ENCODE assay signal across 17 cellular contexts in the genomic region with DNA sequence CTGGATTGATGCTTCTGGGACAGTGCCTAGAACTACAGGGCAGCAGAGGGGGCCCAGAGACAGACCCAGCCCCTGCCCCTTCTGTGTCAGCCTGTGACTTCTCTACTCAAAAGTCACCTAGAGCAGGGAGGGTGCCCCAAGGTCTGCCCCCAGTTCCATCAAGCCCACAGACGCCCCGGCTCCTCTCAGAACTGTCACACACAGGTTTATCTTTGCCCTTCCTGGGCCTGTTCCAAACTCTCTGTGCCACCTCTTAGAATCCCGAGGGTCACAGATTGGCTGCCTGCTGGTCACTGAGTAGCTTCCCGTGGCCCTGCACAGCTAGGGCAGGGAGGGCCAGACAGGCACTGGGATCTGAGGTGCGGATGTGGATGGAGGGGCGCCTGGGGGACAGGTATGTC. TPM values are rescaled to one million over a fixed set of nuclear protein-coding genes. Genes with fewer than 3 reads are reported as not detected.
DNase-seq lines count a peak whose midpoint lies in the region; ATAC-seq and TF ChIP-seq lines count a peak whose summit lies in the region.
"Had no signal": no experiment of that assay in that cellular context is flagged by ENCODE, and none has a peak within 500 bp of the region (broad histone marks: within the 10 kb centered on the region; RNA-seq: fewer than 3 reads in every experiment).

No MANE protein-coding gene starts in this region.

- peak overlapping the region; percentile 82 for H3K4me3 Mint-ChIP-seq in CD4-positive, alpha-beta T cell
- H3K4me3 Mint-ChIP-seq in activated CD4-positive, alpha-beta memory T cell treated with anti-CD3 and anti-CD28 coated beads for 36 hours = peak overlapping the region; percentile 81
- H3K4me3 Mint-ChIP-seq in memory B cell = peak overlapping the region; percentile 97
- no peak overlapping the region for H3K4me3 Mint-ChIP-seq in Calu3 (ENCODE audit: low read depth, unreplicated experiment)
- H3K4me3 Mint-ChIP-seq: GM23338 had no signal

- peak overlapping the region; percentile 82 for H3K9ac ChIP-seq in BLaER1

- no peaks in the 10 kb centered on the region for H4K20me1 ChIP-seq in BLaER1

- DNase-seq in CD4-positive, alpha-beta T cell = no peak
- no peak for DNase-seq in activated CD4-positive, alpha-beta memory T cell treated with anti-CD3 and anti-CD28 coated beads for 36 hours
- DNase-seq in memory B cell (ENCODE audit: low spot score in 2 of 2) (no peak), Calu3 (no peak), NCI-H2029 (lab: John Stamatoyannopoulos, UW) (no peak), NCI-H82 (lab: John Stamatoyannopoulos, UW) (no peak)
- DNase-seq: activated CD4-positive, alpha-beta T cell treated with anti-CD3 and anti-CD28 coated beads for 1 hour; C1 segment of cervical spinal cord; NCI-H1417; sigmoid colon; SW 1271 had no signal

- no peak for ATAC-seq in CD4-positive, alpha-beta T cell (ENCODE audit: poor library complexity)
- ATAC-seq in memory B cell (ENCODE audit: low read depth) = no peak
- ATAC-seq in GM21576 (IDR thresholded peaks at IDR 0.05; ENCODE audit: unreplicated experiment) = no peak
- ATAC-seq: GM23338 had no signal

- H3K9me3 ChIP-seq in BLaER1 = no peaks in the 10 kb centered on the region
- H3K9me3 ChIP-seq in CD4-positive, alpha-beta T cell (ENCODE audit: control insufficient read depth, low read length) = no peaks in the 10 kb centered on the region
- H3K9me3 ChIP-seq: sigmoid colon had no signal

- no peaks in the 10 kb centered on the region for H3K9me3 Mint-ChIP-seq in CD4-positive, alpha-beta T cell
- H3K9me3 Mint-ChIP-seq in activated CD4-positive, alpha-beta memory T cell treated with anti-CD3 and anti-CD28 coated beads for 36 hours = peaks cover 9% of the 10 kb centered on the region
- H3K9me3 Mint-ChIP-seq in memory B cell = peaks cover 2% of the 10 kb centered on the region
- peaks cover 4% of the 10 kb centered on the region for H3K9me3 Mint-ChIP-seq in Calu3 (ENCODE audit: low read depth, unreplicated experiment)
- H3K9me3 Mint-ChIP-seq: GM23338 had no signal

- H3K27me3 ChIP-seq in BLaER1 = no peaks in the 10 kb centered on the region
- no peaks in the 10 kb centered on the region for H3K27me3 ChIP-seq in CD4-positive, alpha-beta T cell (ENCODE audit: control insufficient read depth, insufficient read depth, low read length)

- no TSS peak for BruUV-seq in Calu3 (replicated peaks; lab: Mats Ljungman, UMichigan)

- peak overlapping the region; percentile 83 for H3K27ac Mint-ChIP-seq in CD4-positive, alpha-beta T cell
- H3K27ac Mint-ChIP-seq in activated CD4-positive, alpha-beta memory T cell treated with anti-CD3 and anti-CD28 coated beads for 36 hours = peak overlapping the region; percentile 80
- H3K27ac Mint-ChIP-seq in memory B cell (peak overlapping the region; percentile 89), Calu3 (ENCODE audit: unreplicated experiment) (no peak overlapping the region)
- H3K27ac Mint-ChIP-seq: GM23338 had no signal

- intact Hi-C loops in CD4-positive, alpha-beta T cell (cut with DNase I, micrococcal nuclease) = loop anchor here (5.0 to 10.0 kb wide), 2 partner anchors 47 to 975 kb away; a partner anchor contains a TSS
- intact Hi-C loops in activated CD4-positive, alpha-beta memory T cell treated with anti-CD3 and anti-CD28 coated beads for 36 hours (cut with micrococcal nuclease) = no loop called here
- intact Hi-C loops in Calu3 (cut with micrococcal nuclease; ENCODE audit: unreplicated experiment) = no loop called here

- no peaks in the 10 kb centered on the region for H3K36me3 ChIP-seq in BLaER1
- H3K36me3 ChIP-seq: sigmoid colon had no signal

- H3K4me1 Mint-ChIP-seq in CD4-positive, alpha-beta T cell (ENCODE audit: low read depth) = peaks cover 93% of the 10 kb centered on the region
- H3K4me1 Mint-ChIP-seq in activated CD4-positive, alpha-beta memory T cell treated with anti-CD3 and anti-CD28 coated beads for 36 hours (ENCODE audit: low read depth) = peaks cover 88% of the 10 kb centered on the region
- peaks cover 66% of the 10 kb centered on the region for H3K4me1 Mint-ChIP-seq in memory B cell
- H3K4me1 Mint-ChIP-seq in Calu3 (ENCODE audit: low read depth, unreplicated experiment) = peaks cover 49% of the 10 kb centered on the region

- peak overlapping the region; percentile 99 for H3K4me2 ChIP-seq in BLaER1
- H3K4me2 ChIP-seq: GM23338 had no signal

- H3K4me1 ChIP-seq in BLaER1 = peaks cover 91% of the 10 kb centered on the region

- CTCF ChIA-PET in CD4-positive, alpha-beta T cell (lab: Charles Lee) = interaction anchor here (0.9 kb wide), 1 partner anchor 10 kb away, joined by 6 read pairs; no protein-coding TSS in a partner anchor
- CTCF ChIA-PET in activated CD4-positive, alpha-beta memory T cell treated with anti-CD3 and anti-CD28 coated beads for 36 hours (lab: Charles Lee) = interaction anchor here (1.1 to 8.7 kb wide), 5 partner anchors 12 to 96 kb away, joined by 3 to 66 read pairs (median 9); no protein-coding TSS in a partner anchor
- CTCF ChIA-PET in Calu3 (lab: Charles Lee) = interaction anchor here (0.9 to 1.0 kb wide), 2 partner anchors 12 to 30 kb away, joined by 3 read pairs; no protein-coding TSS in a partner anchor

- POLR2A ChIA-PET in CD4-positive, alpha-beta T cell (lab: Charles Lee) = interaction anchor here (1.2 to 6.2 kb wide), 2 partner anchors 8 to 12 kb away, joined by 3 to 51 read pairs; a partner anchor contains a TSS
- POLR2A ChIA-PET in activated CD4-positive, alpha-beta memory T cell treated with anti-CD3 and anti-CD28 coated beads for 36 hours (lab: Charles Lee) = interaction anchor here (2.8 kb wide), 1 partner anchor 8 kb away, joined by 10 read pairs; a partner anchor contains a TSS

- no peak overlapping the region; the same call in 1 of the 2 replicates for H3K4me3 ChIP-seq in BLaER1
- H3K4me3 ChIP-seq: GM23338, sigmoid colon had no signal

- H3K27me3 Mint-ChIP-seq in CD4-positive, alpha-beta T cell = no peaks in the 10 kb centered on the region
- no peaks in the 10 kb centered on the region for H3K27me3 Mint-ChIP-seq in activated CD4-positive, alpha-beta memory T cell treated with anti-CD3 and anti-CD28 coated beads for 36 hours
- H3K27me3 Mint-ChIP-seq in memory B cell (no peaks in the 10 kb centered on the region), Calu3 (ENCODE audit: unreplicated experiment) (no peaks in the 10 kb centered on the region)

- no peak for TF ChIP-seq CTCF in CD4-positive, alpha-beta T cell (IDR thresholded peaks at IDR 0.05)
- no peak for TF ChIP-seq CTCF in Calu3 (IDR thresholded peaks at IDR 0.05; ENCODE audit: unreplicated experiment)

- H3K36me3 Mint-ChIP-seq in CD4-positive, alpha-beta T cell (ENCODE audit: low read depth) = peaks cover 41% of the 10 kb centered on the region
- H3K36me3 Mint-ChIP-seq in activated CD4-positive, alpha-beta memory T cell treated with anti-CD3 and anti-CD28 coated beads for 36 hours = peaks cover 3% of the 10 kb centered on the region
- H3K36me3 Mint-ChIP-seq in memory B cell (peaks cover 5% of the 10 kb centered on the region), Calu3 (ENCODE audit: insufficient read depth, unreplicated experiment) (peaks cover 24% of the 10 kb centered on the region)

- H3K27ac ChIP-seq in BLaER1 = peak overlapping the region; percentile 88
- H3K27ac ChIP-seq in CD4-positive, alpha-beta T cell (ENCODE audit: low read depth, low read length) = peak overlapping the region; percentile 80
- H3K27ac ChIP-seq: sigmoid colon had no signal

RNA-seq across cellular contexts. Expression of a gene that starts 1.7 kb away (rescaled TPM):
- 10 to 100 TPM; 34.7 to 35.3 TPM for total RNA-seq in CD4-positive, alpha-beta T cell
- total RNA-seq in activated CD4-positive, alpha-beta memory T cell treated with anti-CD3 and anti-CD28 coated beads for 36 hours = 10 to 100 TPM; 43.9 to 47.2 TPM
- 12.9 and 13.0 TPM in 2 replicates for total RNA-seq in Calu3 (2022)

RNA-seq across cellular contexts. Expression of a gene that starts 8.0 kb away (rescaled TPM):
- total RNA-seq in CD4-positive, alpha-beta T cell = 10 to 100 TPM; 54.5 to 55.6 TPM
- 100 to 1,000 TPM in 1 of 2 experiments, 10 to 100 TPM in 1; 98.3 to 104 TPM for total RNA-seq in activated CD4-positive, alpha-beta memory T cell treated with anti-CD3 and anti-CD28 coated beads for 36 hours
- 278 and 305 TPM in 2 replicates for total RNA-seq in Calu3 (2022)

RNA-seq across cellular contexts. Expression of a gene that starts 24.8 kb away (rescaled TPM):
- not detected for total RNA-seq in CD4-positive, alpha-beta T cell
- total RNA-seq in activated CD4-positive, alpha-beta memory T cell treated with anti-CD3 and anti-CD28 coated beads for 36 hours = under 1 TPM in 1 of 2 experiments, not detected in 1; 0.15 TPM
- total RNA-seq in Calu3 (2022) = 0.19 and 0.64 TPM in 2 replicates
- total RNA-seq: cerebellum, glomerular endothelial cell, GM23338, myocyte, sigmoid colon had no signal

RNA-seq across cellular contexts. Expression of a gene that starts 41.0 kb away (rescaled TPM):
- not detected for total RNA-seq in CD4-positive, alpha-beta T cell
- not detected for total RNA-seq in activated CD4-positive, alpha-beta memory T cell treated with anti-CD3 and anti-CD28 coated beads for 36 hours
- not detected in 2 replicates for total RNA-seq in Calu3 (2022)
- total RNA-seq: cerebellum, glomerular endothelial cell, myocyte, sigmoid colon had no signal

RNA-seq across cellular contexts. Expression of a gene that starts 47.8 kb away (rescaled TPM):
- 1 to 10 TPM; 5.8 to 7.5 TPM for total RNA-seq in CD4-positive, alpha-beta T cell
- total RNA-seq in activated CD4-positive, alpha-beta memory T cell treated with anti-CD3 and anti-CD28 coated beads for 36 hours = 10 to 100 TPM; 31.2 to 33.4 TPM
- total RNA-seq in Calu3 (2022) = 24.3 and 36.3 TPM in 2 replicates

Comparison
In these comparisons a context has a peak if more than half of its experiments do, and no peak if none do; other contexts are left out.
1. intact Hi-C loops: an anchor here in CD4-positive, alpha-beta T cell (5.0 to 10.0 kb wide); none called in activated CD4-positive, alpha-beta memory T cell treated with anti-CD3 and anti-CD28 coated beads for 36 hours and Calu3.